ENCODE assay signal across 9 cellular contexts in the genomic region with DNA sequence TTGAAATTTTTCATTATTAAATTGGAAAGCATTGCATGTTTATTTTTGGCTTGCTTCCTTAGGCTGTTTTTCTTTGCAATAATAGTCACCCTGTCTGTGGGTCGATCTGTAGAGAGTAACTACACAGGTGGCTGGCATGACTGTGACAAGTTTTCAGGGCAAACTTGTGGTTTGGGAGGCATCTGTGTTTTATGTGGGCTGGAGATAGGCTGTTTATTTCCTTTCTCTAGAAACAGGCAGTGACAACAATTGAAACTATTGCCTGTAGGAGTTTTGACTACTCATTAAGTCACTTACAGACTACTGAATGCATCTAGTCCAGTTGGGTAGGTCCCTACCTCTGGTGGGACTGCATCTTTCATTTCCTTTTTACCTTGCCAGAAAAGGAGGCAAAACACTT.
DNase-seq lines count a peak whose midpoint lies in the region; ATAC-seq and TF ChIP-seq lines count a peak whose summit lies in the region.
"Had no signal": no experiment of that assay in that cellular context is flagged by ENCODE, and none has a peak within 500 bp of the region (broad histone marks: within the 10 kb centered on the region; RNA-seq: fewer than 3 reads in every experiment).

No MANE protein-coding gene starts in this region.

- no peak overlapping the region for H3K4me3 Mint-ChIP-seq in activated naive CD8-positive, alpha-beta T cell treated with anti-CD3 and anti-CD28 coated beads, Interleukin-2, amount 10 ng/mL, durations not matched to agents 7 days and 5 days
- H3K4me3 Mint-ChIP-seq in stimulated activated naive B cell treated with anti-CD40 and anti-IgM and Interleukin-4, amounts not matched to agents 10 μg/mL and 1 μg/mL and 100 μg/mL, for 72 hours: no peak overlapping the region
- no peak overlapping the region for H3K4me3 Mint-ChIP-seq in WTC11

- peak overlapping the region; percentile 59 for H3K4me2 ChIP-seq in KMS-11
- H3K4me2 ChIP-seq: A549 had no signal

- intact Hi-C loops in esophagus muscularis mucosa (cut with DNase I): no loop called here

- WGBS in esophagus muscularis mucosa: 20% methylated on average over 1 of the region's 1 CpG

- peaks cover 5% of the 10 kb centered on the region for H3K4me1 Mint-ChIP-seq in activated naive CD8-positive, alpha-beta T cell treated with anti-CD3 and anti-CD28 coated beads, Interleukin-2, amount 10 ng/mL, durations not matched to agents 7 days and 5 days
- H3K4me1 Mint-ChIP-seq in stimulated activated naive B cell treated with anti-CD40 and anti-IgM and Interleukin-4, amounts not matched to agents 10 μg/mL and 1 μg/mL and 100 μg/mL, for 72 hours: peaks cover 7 to 9% of the 10 kb centered on the region in 2 donors
- H3K4me1 Mint-ChIP-seq in WTC11: peaks cover 1% of the 10 kb centered on the region; the same call in 1 of the 2 replicates

- H3K36me3 Mint-ChIP-seq in activated naive CD8-positive, alpha-beta T cell treated with anti-CD3 and anti-CD28 coated beads, Interleukin-2, amount 10 ng/mL, durations not matched to agents 7 days and 5 days: no peaks in the 10 kb centered on the region
- H3K36me3 Mint-ChIP-seq in stimulated activated naive B cell treated with anti-CD40 and anti-IgM and Interleukin-4, amounts not matched to agents 10 μg/mL and 1 μg/mL and 100 μg/mL, for 72 hours: no peaks in the 10 kb centered on the region
- H3K36me3 Mint-ChIP-seq in WTC11: no peaks in the 10 kb centered on the region

- peaks cover 39% of the 10 kb centered on the region for H3K4me1 ChIP-seq in KMS-11 (ENCODE audit: low read depth, poor library complexity, severe bottlenecking)
- peaks cover 10 to 48% (median 42%) of the 10 kb centered on the region in 4 donors for H3K4me1 ChIP-seq in esophagus muscularis mucosa

- no peaks in the 10 kb centered on the region for H3K79me2 ChIP-seq in KMS-11 (ENCODE audit: insufficient read depth, low read depth)

- H3K27ac ChIP-seq in KMS-11: no peak overlapping the region; the same call in 1 of the 2 replicates
- H3K27ac ChIP-seq in esophagus muscularis mucosa (replicated peaks in 1 of 4): peak overlapping the region in 2 of 4 donors; percentile 60 to 74
- H3K27ac ChIP-seq: A549 had no signal

- H3K36me3 ChIP-seq in KMS-11 (ENCODE audit: insufficient read depth) (no peaks in the 10 kb centered on the region), esophagus muscularis mucosa (no peaks in the 10 kb centered on the region)

- H4K20me1 ChIP-seq in KMS-11 (ENCODE audit: insufficient read depth): no peaks in the 10 kb centered on the region

- H3K27ac Mint-ChIP-seq in activated naive CD8-positive, alpha-beta T cell treated with anti-CD3 and anti-CD28 coated beads, Interleukin-2, amount 10 ng/mL, durations not matched to agents 7 days and 5 days: no peak overlapping the region
- H3K27ac Mint-ChIP-seq in stimulated activated naive B cell treated with anti-CD40 and anti-IgM and Interleukin-4, amounts not matched to agents 10 μg/mL and 1 μg/mL and 100 μg/mL, for 72 hours: no peak overlapping the region
- no peak overlapping the region for H3K27ac Mint-ChIP-seq in WTC11

- TF ChIP-seq EP300 in esophagus muscularis mucosa (IDR thresholded peaks at IDR 0.05): no peak

- no peaks in the 10 kb centered on the region for H3K9me3 ChIP-seq in esophagus muscularis mucosa
- H3K9me3 ChIP-seq: A549 had no signal

- no peak overlapping the region for H3K9ac ChIP-seq in KMS-11

- no peak for TF ChIP-seq CTCF in KMS-11 (conservative IDR thresholded peaks at IDR 0.05; ENCODE audit: low read depth, low read length)
- no peak for TF ChIP-seq CTCF in esophagus muscularis mucosa (IDR thresholded peaks at IDR 0.05)
- no peak for TF ChIP-seq CTCF in WTC11 (IDR thresholded peaks at IDR 0.05)

- POLR2A ChIA-PET in activated naive CD8-positive, alpha-beta T cell treated with anti-CD3 and anti-CD28 coated beads, Interleukin-2, amount 10 ng/mL, durations not matched to agents 7 days and 5 days (lab: Charles Lee): no interaction called here
- POLR2A ChIA-PET in WTC11 (lab: Charles Lee): no interaction called here

- H3K27me3 ChIP-seq in KMS-11 (ENCODE audit: insufficient read depth, low read depth) (no peaks in the 10 kb centered on the region), esophagus muscularis mucosa (no peaks in the 10 kb centered on the region)

- peaks cover 1% of the 10 kb centered on the region for H3K9me3 Mint-ChIP-seq in activated naive CD8-positive, alpha-beta T cell treated with anti-CD3 and anti-CD28 coated beads, Interleukin-2, amount 10 ng/mL, durations not matched to agents 7 days and 5 days
- H3K9me3 Mint-ChIP-seq in stimulated activated naive B cell treated with anti-CD40 and anti-IgM and Interleukin-4, amounts not matched to agents 10 μg/mL and 1 μg/mL and 100 μg/mL, for 72 hours: no peaks in the 10 kb centered on the region
- H3K9me3 Mint-ChIP-seq in WTC11: no peaks in the 10 kb centered on the region

- H3K4me3 ChIP-seq in KMS-11 (IDR thresholded peaks at IDR 0.05; ENCODE audit: insufficient read depth, low read depth, low read length) (no peak overlapping the region), esophagus muscularis mucosa (no peak overlapping the region)
- H3K4me3 ChIP-seq: A549 had no signal

- peak; percentile 36 to 41 for DNase-seq in activated CD4-positive, alpha-beta T cell treated with anti-CD3 and anti-CD28 coated beads for 24 hours (ENCODE audit: low read depth in 2 of 2)
- no peak for DNase-seq in activated CD4-positive, alpha-beta T cell treated with anti-CD3 and anti-CD28 coated beads for 1 hour
- no peak for DNase-seq in activated naive CD8-positive, alpha-beta T cell treated with anti-CD3 and anti-CD28 coated beads, Interleukin-2, amount 10 ng/mL, durations not matched to agents 7 days and 5 days
- peak; percentile 54 for DNase-seq in stimulated activated naive B cell treated with anti-CD40 and anti-IgM and Interleukin-4, amounts not matched to agents 10 μg/mL and 1 μg/mL and 100 μg/mL, for 72 hours
- DNase-seq in esophagus muscularis mucosa (ENCODE audit: extremely low spot score) (no peak), SHP77 treated with DMSO at 0.1 percent for 48 hours (lab: John Stamatoyannopoulos, UW) (no peak), WTC11 (ENCODE audit: low spot score) (no peak)

- no peak overlapping the region for H2AFZ ChIP-seq in KMS-11 (ENCODE audit: low read depth)

- H3K27me3 Mint-ChIP-seq in activated naive CD8-positive, alpha-beta T cell treated with anti-CD3 and anti-CD28 coated beads, Interleukin-2, amount 10 ng/mL, durations not matched to agents 7 days and 5 days: no peaks in the 10 kb centered on the region
- H3K27me3 Mint-ChIP-seq in stimulated activated naive B cell treated with anti-CD40 and anti-IgM and Interleukin-4, amounts not matched to agents 10 μg/mL and 1 μg/mL and 100 μg/mL, for 72 hours: peaks cover 0 to 3% of the 10 kb centered on the region in 2 donors
- 0 out of 2 replicates have a peak, but pooled peaks cover 5% of the 10 kb centered on the region for H3K27me3 Mint-ChIP-seq in WTC11 (ENCODE audit: low read depth)

- CTCF ChIA-PET in WTC11 (lab: Charles Lee): no interaction called here

- peak; percentile 67 for ATAC-seq in activated naive CD8-positive, alpha-beta T cell treated with anti-CD3 and anti-CD28 coated beads, Interleukin-2, amount 10 ng/mL, durations not matched to agents 7 days and 5 days (ENCODE audit: low read depth)
- peak; percentile 98 to 99 for ATAC-seq in stimulated activated naive B cell treated with anti-CD40 and anti-IgM and Interleukin-4, amounts not matched to agents 10 μg/mL and 1 μg/mL and 100 μg/mL, for 72 hours (replicated peaks)
- no peak for ATAC-seq in WTC11
- ATAC-seq: A549 had no signal

- TF ChIP-seq POLR2A in esophagus muscularis mucosa (IDR thresholded peaks at IDR 0.05; ENCODE audit: low read depth): no peak

TF ChIP-seq in WTC11, 78 proteins besides CTCF, POLR2A, EP300 and RAD21 (continues in another document):
- TF ChIP-seq, protein P1, sequence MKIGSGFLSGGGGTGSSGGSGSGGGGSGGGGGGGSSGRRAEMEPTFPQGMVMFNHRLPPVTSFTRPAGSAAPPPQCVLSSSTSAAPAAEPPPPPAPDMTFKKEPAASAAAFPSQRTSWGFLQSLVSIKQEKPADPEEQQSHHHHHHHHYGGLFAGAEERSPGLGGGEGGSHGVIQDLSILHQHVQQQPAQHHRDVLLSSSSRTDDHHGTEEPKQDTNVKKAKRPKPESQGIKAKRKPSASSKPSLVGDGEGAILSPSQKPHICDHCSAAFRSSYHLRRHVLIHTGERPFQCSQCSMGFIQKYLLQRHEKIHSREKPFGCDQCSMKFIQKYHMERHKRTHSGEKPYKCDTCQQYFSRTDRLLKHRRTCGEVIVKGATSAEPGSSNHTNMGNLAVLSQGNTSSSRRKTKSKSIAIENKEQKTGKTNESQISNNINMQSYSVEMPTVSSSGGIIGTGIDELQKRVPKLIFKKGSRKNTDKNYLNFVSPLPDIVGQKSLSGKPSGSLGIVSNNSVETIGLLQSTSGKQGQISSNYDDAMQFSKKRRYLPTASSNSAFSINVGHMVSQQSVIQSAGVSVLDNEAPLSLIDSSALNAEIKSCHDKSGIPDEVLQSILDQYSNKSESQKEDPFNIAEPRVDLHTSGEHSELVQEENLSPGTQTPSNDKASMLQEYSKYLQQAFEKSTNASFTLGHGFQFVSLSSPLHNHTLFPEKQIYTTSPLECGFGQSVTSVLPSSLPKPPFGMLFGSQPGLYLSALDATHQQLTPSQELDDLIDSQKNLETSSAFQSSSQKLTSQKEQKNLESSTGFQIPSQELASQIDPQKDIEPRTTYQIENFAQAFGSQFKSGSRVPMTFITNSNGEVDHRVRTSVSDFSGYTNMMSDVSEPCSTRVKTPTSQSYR (CRISPR knock-in tag; IDR thresholded peaks at IDR 0.05): no peak
- TF ChIP-seq PREB (CRISPR knock-in tag; IDR thresholded peaks at IDR 0.05; ENCODE audit: borderline replicate concordance): no peak

Comparison
In these comparisons a context has a peak if more than half of its experiments do, and no peak if none do; other contexts are left out.
1. DNase-seq: peak in activated CD4-positive, alpha-beta T cell treated with anti-CD3 and anti-CD28 coated beads for 24 hours (2 of 2) and stimulated activated naive B cell treated with anti-CD40 and anti-IgM and Interleukin-4, amounts not matched to agents 10 μg/mL and 1 μg/mL and 100 μg/mL, for 72 hours (single experiment); none in activated CD4-positive, alpha-beta T cell treated with anti-CD3 and anti-CD28 coated beads for 1 hour (single experiment), activated naive CD8-positive, alpha-beta T cell treated with anti-CD3 and anti-CD28 coated beads, Interleukin-2, amount 10 ng/mL, durations not matched to agents 7 days and 5 days (single experiment), esophagus muscularis mucosa (single experiment), SHP77 treated with DMSO at 0.1 percent for 48 hours (single experiment) and WTC11 (single experiment).